In genomic region chr17:80058311-80058955, GRCh38 we compare ENCODE assay signal across 29 cellular contexts. TPM values are rescaled to one million over a fixed set of nuclear protein-coding genes. Genes with fewer than 3 reads are reported as not detected.
"Had no signal": no experiment of that assay in that cellular context is flagged by ENCODE, and none has a peak within 500 bp of the region (broad histone marks: within the 10 kb centered on the region; RNA-seq: fewer than 3 reads in every experiment).

No MANE protein-coding gene starts in this region.

- H3K27ac Mint-ChIP-seq: immature natural killer cell; mesothelial cell of epicardium; naive B cell; natural killer cell; nephron progenitor cell; neural progenitor cell; stimulated activated naive B cell treated with anti-CD40 and anti-IgM and Interleukin-4, amounts not matched to agents 10 μg/mL and 1 μg/mL and 100 μg/mL, for 72 hours had no signal

- H3K27me3 Mint-ChIP-seq: naive B cell; stimulated activated naive B cell treated with anti-CD40 and anti-IgM and Interleukin-4, amounts not matched to agents 10 μg/mL and 1 μg/mL and 100 μg/mL, for 72 hours had no signal

- H3K27ac ChIP-seq: left ventricle myocardium inferior, neural progenitor cell, pancreas, prostate gland, skin epidermis, stomach, testis, thyroid gland, transverse colon, upper lobe of left lung, vagina had no signal

- DNase-seq: hypothalamus; immature natural killer cell; left ventricle myocardium inferior; mesendoderm; naive B cell; natural killer cell; nephron progenitor cell; pancreas; retina; stimulated activated CD4-positive, alpha-beta T cell treated with anti-CD3 and anti-CD28 coated beads, Interleukin-12 subunit alpha, Interleukin-12 subunit beta, amount 100 ng/mL, for 4 hours; stimulated activated CD4-positive, alpha-beta T cell treated with anti-CD3 and anti-CD28 coated beads, Interleukin-15, amount 100 ng/mL, for 24 hours; stimulated activated CD4-positive, alpha-beta T cell treated with anti-CD3 and anti-CD28 coated beads, Interleukin-2, amount 100 ng/mL, for 24 hours; stimulated activated CD4-positive, alpha-beta T cell treated with anti-CD3 and anti-CD28 coated beads, Interleukin-4, amount 100 ng/mL, for 1 hour; stimulated activated naive B cell treated with anti-CD40 and anti-IgM and Interleukin-4, amounts not matched to agents 10 μg/mL and 1 μg/mL and 100 μg/mL, for 72 hours; stimulated activated naive CD8-positive, alpha-beta T cell treated with anti-CD3 and anti-CD28 coated beads, Interleukin-15, Interleukin-2, amounts not matched to agents 100 U/mL and 50 U/mL, for 24 hours; stomach; testis; thyroid gland; transverse colon had no signal

- H3K36me3 ChIP-seq: neural progenitor cell, pancreas, prostate gland, thyroid gland, transverse colon, vagina had no signal

- H3K9ac ChIP-seq: neural progenitor cell had no signal

- FAIRE-seq: islet of Langerhans, pancreas had no signal

- H3K9me3 ChIP-seq: left ventricle myocardium inferior, pancreas, prostate gland, stomach, testis, thyroid gland, transverse colon, upper lobe of left lung, vagina had no signal

- H3K4me1 ChIP-seq: neural progenitor cell, pancreas, testis, thyroid gland had no signal

- H3K4me3 Mint-ChIP-seq: immature natural killer cell; mesothelial cell of epicardium; naive B cell; natural killer cell; nephron progenitor cell; neural progenitor cell; stimulated activated naive B cell treated with anti-CD40 and anti-IgM and Interleukin-4, amounts not matched to agents 10 μg/mL and 1 μg/mL and 100 μg/mL, for 72 hours had no signal

- H3K36me3 Mint-ChIP-seq: immature natural killer cell; naive B cell; natural killer cell; stimulated activated naive B cell treated with anti-CD40 and anti-IgM and Interleukin-4, amounts not matched to agents 10 μg/mL and 1 μg/mL and 100 μg/mL, for 72 hours had no signal

- H3K4me3 ChIP-seq: left ventricle myocardium inferior, lung, neural progenitor cell, pancreas, prostate gland, skin epidermis, stomach, testis, thyroid gland, transverse colon, upper lobe of left lung, vagina had no signal

- ATAC-seq: natural killer cell; pancreas; right cardiac atrium; sciatic nerve; stimulated activated naive B cell treated with anti-CD40 and anti-IgM and Interleukin-4, amounts not matched to agents 10 μg/mL and 1 μg/mL and 100 μg/mL, for 72 hours; stimulated activated naive CD8-positive, alpha-beta T cell treated with anti-CD3 and anti-CD28 coated beads, Interleukin-15, Interleukin-2, amounts not matched to agents 100 U/mL and 50 U/mL, for 24 hours had no signal

- H3K4me1 Mint-ChIP-seq: immature natural killer cell; naive B cell; natural killer cell; neural progenitor cell; stimulated activated naive B cell treated with anti-CD40 and anti-IgM and Interleukin-4, amounts not matched to agents 10 μg/mL and 1 μg/mL and 100 μg/mL, for 72 hours had no signal

RNA-seq across cellular contexts. Expression of gene CCDC40, which starts 22.0 kb away (rescaled TPM):
- polyA plus RNA-seq: immature natural killer cell had no signal
